ENCODE assay signal across 11 cellular contexts in the genomic region with DNA sequence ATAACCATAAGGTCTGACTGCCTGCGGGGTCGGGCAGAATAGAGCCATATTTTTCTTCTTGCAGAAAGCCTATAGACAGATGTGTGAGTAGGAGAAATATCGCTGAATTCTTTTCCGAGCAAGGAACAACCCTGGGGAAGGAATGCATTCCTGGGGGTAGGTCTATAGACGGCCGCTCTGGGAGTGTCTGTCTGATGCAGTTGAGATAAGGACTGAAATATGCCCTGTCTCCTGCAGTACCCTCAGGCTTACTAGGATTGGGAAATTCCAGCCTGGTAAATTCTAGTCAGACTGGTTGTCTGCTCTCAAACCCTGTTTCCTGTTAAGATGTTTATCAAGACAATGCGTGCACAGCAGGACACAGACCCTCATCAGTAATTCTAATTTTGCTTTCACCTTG. TPM values are rescaled to one million over a fixed set of nuclear protein-coding genes. Genes with fewer than 3 reads are reported as not detected.
A peak's percentile ranks its signal among the peaks of the same experiment; 100 is the strongest.
DNase-seq lines count a peak whose midpoint lies in the region; ATAC-seq, FAIRE-seq and TF ChIP-seq lines count a peak whose summit lies in the region.
"Not testable (repeated sequence)": the region's sequence is repeated elsewhere in the genome, so short reads cannot be mapped to it uniquely, and the experiment has no call there.
"Had no signal": no experiment of that assay in that cellular context is flagged by ENCODE, and none has a peak within 500 bp of the region (broad histone marks: within the 10 kb centered on the region; RNA-seq: fewer than 3 reads in every experiment).

No MANE protein-coding gene starts in this region.

- not testable (repeated sequence) for TF ChIP-seq RAD21 in A549 (conservative IDR thresholded peaks at IDR 0.05 in 1 of 2, IDR thresholded peaks at IDR 0.05 in 1 of 2); K562 (CRISPR knock-in tag; conservative IDR thresholded peaks at IDR 0.05 in 1 of 2, IDR thresholded peaks at IDR 0.05 in 1 of 2)

- POLR2A ChIA-PET in A549 (lab: Yijun Ruan, JAX); K562 (lab: Yijun Ruan, JAX): not testable (repeated sequence)

- H2AK5ac ChIP-seq in trophoblast cell (ENCODE audit: low read length) = not testable (repeated sequence)

- not testable (repeated sequence) for H3K4me1 Mint-ChIP-seq in GM23338; type B pancreatic cell (ENCODE audit: unreplicated experiment)

- H3F3A ChIP-seq in GM23338 (replicated peaks; ENCODE audit: low read depth) = not testable (repeated sequence)

- not testable (repeated sequence) for FAIRE-seq in A549 (lab: Jason Lieb, UNC); K562 (lab: Jason Lieb, UNC)

- in situ Hi-C loops in K562 (cut with MboI) = not testable (repeated sequence)

- peaks cover 53% of the 10 kb centered on the region for H3K36me3 ChIP-seq in GM23338 (ENCODE audit: insufficient read depth)
- H3K36me3 ChIP-seq in SK-N-MC (ENCODE audit: insufficient read depth, low read length); K562 (ENCODE audit: control insufficient read depth, insufficient read depth, low read length); trophoblast cell (ENCODE audit: control insufficient read depth in 1 of 2, insufficient read depth in 2 of 2, low read length in 2 of 2): not testable (repeated sequence)

- H2BK120ac ChIP-seq in trophoblast cell (ENCODE audit: insufficient read depth, low read length, poor library complexity) = not testable (repeated sequence)

- DNase-seq in A549 (ENCODE audit: low read depth in 1 of 2, low spot score in 1 of 2) (peak in 1 of 2 experiments; percentile 26), GM23338 (ENCODE audit: low spot score) (peak; percentile 57), SK-N-MC (ENCODE audit: low read depth, low spot score) (peak; percentile 65), dorsolateral prefrontal cortex (peak in 1 of 10 donors; percentile 7), islet precursor cell (peak; percentile 82), trophoblast cell (peak; percentile 87 to 92)
- DNase-seq in K562 (ENCODE audit: extremely low read depth in 1 of 4, low spot score in 3 of 4); type B pancreatic cell (ENCODE audit: extremely low spot score, unreplicated experiment): not testable (repeated sequence)

- H3K9me3 ChIP-seq in A549; SK-N-MC (ENCODE audit: low read depth, low read length); K562 (replicated peaks; ENCODE audit: control insufficient read depth, insufficient read depth, low read depth, low read length); trophoblast cell (ENCODE audit: insufficient read depth, low read depth, low read length): not testable (repeated sequence)

- not testable (repeated sequence) for H3K14ac ChIP-seq in trophoblast cell (ENCODE audit: low read length)

- CTCF ChIA-PET in A549 (lab: Yijun Ruan, JAX); K562 (lab: Yijun Ruan, JAX; ENCODE audit: low intra/inter-chr PET ratio): not testable (repeated sequence)

- not testable (repeated sequence) for H3K9me2 ChIP-seq in GM23338 (ENCODE audit: insufficient read depth)

- H3K27ac ChIP-seq in A549; K562 (ENCODE audit: extremely low read depth, low read depth, low read length): not testable (repeated sequence)
- peak overlapping the region; percentile 69; the same call in 1 of the 2 replicates for H3K27ac ChIP-seq in GM23338 (ENCODE audit: low read depth)
- peak overlapping the region; percentile 76; the same call in 1 of the 2 replicates for H3K27ac ChIP-seq in SK-N-MC
- peak overlapping the region in 58 of 59 donors; percentile 89 to 100 (median 98) for H3K27ac ChIP-seq in dorsolateral prefrontal cortex
- peak overlapping the region; percentile 61 for H3K27ac ChIP-seq in trophoblast cell (ENCODE audit: low read depth, low read length)

- H3K9me3 Mint-ChIP-seq in GM23338 (peaks cover 53% of the 10 kb centered on the region), type B pancreatic cell (peaks cover 20% of the 10 kb centered on the region)

- peaks cover 19% of the 10 kb centered on the region for H3K79me2 ChIP-seq in GM23338 (replicated peaks; ENCODE audit: insufficient read depth)
- not testable (repeated sequence) for H3K79me2 ChIP-seq in K562 (ENCODE audit: control insufficient read depth, insufficient read depth, low read length); trophoblast cell (ENCODE audit: control insufficient read depth, insufficient read depth, low read length, poor library complexity)

- TF ChIP-seq POLR2A in A549 (IDR thresholded peaks at IDR 0.05; ENCODE audit: low read length); K562 (conservative IDR thresholded peaks at IDR 0.05): not testable (repeated sequence)

- H3K4me2 ChIP-seq in A549; GM23338; K562 (ENCODE audit: insufficient read depth, low read length); trophoblast cell (ENCODE audit: low read length): not testable (repeated sequence)

- not testable (repeated sequence) for H2AFZ ChIP-seq in GM23338; K562 (ENCODE audit: low read depth, low read length); trophoblast cell (ENCODE audit: insufficient read depth, low read length, poor library complexity)

- not testable (repeated sequence) for H3K27me3 Mint-ChIP-seq in GM23338 (ENCODE audit: insufficient read depth, low read depth, poor library complexity); type B pancreatic cell

- H3K9me1 ChIP-seq in K562 (ENCODE audit: control insufficient read depth, insufficient read depth, low read length) = not testable (repeated sequence)

- H3K4me1 ChIP-seq in A549; GM23338 (ENCODE audit: insufficient read depth); K562 (replicated peaks in 1 of 2; ENCODE audit: control insufficient read depth in 2 of 2, insufficient read depth in 2 of 2, low read length in 2 of 2); trophoblast cell (ENCODE audit: control insufficient read depth in 1 of 2, insufficient read depth in 2 of 2, low read length in 2 of 2): not testable (repeated sequence)

- H3K4me3 ChIP-seq in A549; GM23338; K562; trophoblast cell (ENCODE audit: low read depth, low read length): not testable (repeated sequence)
- H3K4me3 ChIP-seq in SK-N-MC (peak overlapping the region; percentile 45), dorsolateral prefrontal cortex (peak overlapping the region in 1 of 59 donors; percentile 19)

- not testable (repeated sequence) for H3K4me3 Mint-ChIP-seq in GM23338, type B pancreatic cell

- H2BK5ac ChIP-seq in trophoblast cell (ENCODE audit: low read depth, low read length, poor library complexity) = not testable (repeated sequence)

- WGBS in A549 (ENCODE audit: missing lambda C conversion rate) = 68% methylated on average over 7 of the region's 7 CpGs
- 34% methylated on average over 7 of the region's 7 CpGs for WGBS in K562 (ENCODE audit: insufficient coverage, low coverage, missing lambda C conversion rate)
- WGBS in trophoblast cell (ENCODE audit: extremely low coverage, insufficient coverage, insufficient read length) = no CpG with 5 or more reads among the region's 7 CpGs

- not testable (repeated sequence) for H4K20me1 ChIP-seq in GM23338 (replicated peaks; ENCODE audit: insufficient read depth); K562 (replicated peaks; ENCODE audit: control insufficient read depth, insufficient read depth, low read length)

- H4K91ac ChIP-seq in trophoblast cell (ENCODE audit: low read depth, low read length) = not testable (repeated sequence)

- not testable (repeated sequence) for ATAC-seq in A549, GM23338, K562

- not testable (repeated sequence) for H3K23ac ChIP-seq in trophoblast cell (ENCODE audit: low read length)

- H3K36me3 Mint-ChIP-seq in GM23338 (ENCODE audit: low read depth) (peaks cover 84% of the 10 kb centered on the region), type B pancreatic cell (peaks cover 34% of the 10 kb centered on the region)

- not testable (repeated sequence) for H3K18ac ChIP-seq in trophoblast cell (ENCODE audit: low read length)

- BruUV-seq in K562 (replicated peaks; lab: Mats Ljungman, UMichigan) = not testable (repeated sequence)

- H4K8ac ChIP-seq in trophoblast cell (ENCODE audit: low read depth, low read length) = not testable (repeated sequence)

- not testable (repeated sequence) for TF ChIP-seq EP300 in A549 (IDR thresholded peaks at IDR 0.05); K562 (IDR thresholded peaks at IDR 0.05; ENCODE audit: low read length)

- H3K9ac ChIP-seq in SK-N-MC (ENCODE audit: insufficient read length); K562 (ENCODE audit: insufficient read depth in 1 of 2, low read depth in 2 of 2, low read length in 2 of 2); trophoblast cell (ENCODE audit: low read length): not testable (repeated sequence)

- H2BK12ac ChIP-seq in trophoblast cell (ENCODE audit: low read length) = not testable (repeated sequence)

- H3K27me3 ChIP-seq in GM23338 (ENCODE audit: insufficient read depth); K562 (ENCODE audit: control insufficient read depth in 2 of 2, insufficient read depth in 2 of 2, low read length in 2 of 2); dorsolateral prefrontal cortex; trophoblast cell (ENCODE audit: insufficient read depth, low read length): not testable (repeated sequence)

- H3K4ac ChIP-seq in trophoblast cell (ENCODE audit: low read depth, low read length) = not testable (repeated sequence)

- H4K12ac ChIP-seq in trophoblast cell (ENCODE audit: low read depth, low read length) = not testable (repeated sequence)

- H3K79me1 ChIP-seq in trophoblast cell (ENCODE audit: low read length) = not testable (repeated sequence)

- intact Hi-C loops in K562 (cut with micrococcal nuclease); dorsolateral prefrontal cortex (cut with DNase I): not testable (repeated sequence)

- not testable (repeated sequence) for TF ChIP-seq CTCF in A549 (IDR thresholded peaks at IDR 0.05); GM23338 (conservative IDR thresholded peaks at IDR 0.05; ENCODE audit: low read depth in 2 of 2); K562 (IDR thresholded peaks at IDR 0.05 in 2 of 3, conservative IDR thresholded peaks at IDR 0.05 in 1 of 3; ENCODE audit: insufficient read depth in 2 of 3, low read depth in 1 of 3, low read length in 3 of 3); dorsolateral prefrontal cortex (IDR thresholded peaks at IDR 0.05 in 54 of 56, conservative IDR thresholded peaks at IDR 0.05 in 2 of 56; ENCODE audit: low read depth in 1 of 56, partially characterized antibody in 56 of 56); type B pancreatic cell (conservative IDR thresholded peaks at IDR 0.05)

- H3K27ac Mint-ChIP-seq in GM23338 = not testable (repeated sequence)
- H3K27ac Mint-ChIP-seq in type B pancreatic cell = peak overlapping the region; percentile 64

RNA-seq across cellular contexts. Expression of a gene that starts 18.0 kb away (rescaled TPM):
- polyA plus RNA-seq in A549 (2011; rRNA removed) (0.56 and 0.57 TPM in 2 replicates), A549 (2017; fragmentation: RNase III; extraction: RNeasy Plus Mini Kit Qiagen cat#74134 plus additional on column Dnase treatment) (0.14 to 0.42 TPM (median 0.26 TPM) in 3 replicates), GM23338 (2016; fragmentation: Nextera tagmentation; extraction: Ambion mirVana) (0.42 and 0.78 TPM in 2 replicates), K562 (2011; rRNA removed) (not detected in 2 replicates), K562 (2014; fragmentation: Illumina TruSeq; extraction: Trizol) (not detected in 2 replicates), K562 (2014; fragmentation: Nextera tagmentation; extraction: Ambion mirVana) (not detected), K562 (2014; rRNA removed) (not detected in 2 replicates)
- polyA plus RNA-seq in A549 (2012; cell fraction: cytosol; rRNA removed) = 0.71 and 1.3 TPM in 2 replicates
- polyA plus RNA-seq in A549 (2012; cell fraction: nucleus; rRNA removed) = 1.6 and 1.8 TPM in 2 replicates
- polyA minus RNA-seq in A549 (2011; rRNA and poly(A)+ RNA removed) = 0.39 TPM in 1 of 2 replicates, not detected in the other
- 0.66 TPM in 1 of 2 replicates, not detected in the other for total RNA-seq in GM23338 (2014; rRNA removed; shearing (Covaris generic))
- total RNA-seq in K562 (2011; cell fraction: chromatin; rRNA removed; ENCODE audit: low replicate concordance) = not detected in 2 replicates
- total RNA-seq in K562 (2011; cell fraction: nucleolus; rRNA removed) = not detected in 2 replicates
- not detected in 2 replicates for total RNA-seq in K562 (2011; cell fraction: nucleoplasm; rRNA removed)
- total RNA-seq in K562 (2014; rRNA removed) (not detected in 2 replicates), K562 (2014; rRNA removed; fragmentation: Illumina TruSeq; extraction: Trizol) (not detected in 2 replicates), K562 (2015; rRNA removed; fragmentation: Illumina TruSeq; extraction: Trizol) (not detected in 2 replicates), K562 (2021) (not detected in 2 replicates), dorsolateral prefrontal cortex (1 to 10 TPM in 9 of 120 experiments, under 1 TPM in 13, not detected in 98; 0.64 to 1.7 (median 0.90) TPM), type B pancreatic cell (ENCODE audit: low replicate concordance) (6.0 and 7.8 TPM in 2 replicates)
- not detected in 2 replicates for polyA plus RNA-seq in K562 (2011; cell fraction: cytosol; rRNA removed)
- polyA plus RNA-seq in K562 (2011; cell fraction: nucleus; rRNA removed) = not detected in 2 replicates
- not detected in 2 replicates for polyA plus RNA-seq in K562 (2012)
- polyA minus RNA-seq in K562 (2011; rRNA and poly(A)+ RNA removed) = not detected in 2 replicates
- polyA minus RNA-seq in K562 (2011; cell fraction: cytosol; rRNA and poly(A)+ RNA removed) = not detected in 2 replicates
- polyA minus RNA-seq in K562 (2011; cell fraction: nucleus; rRNA and poly(A)+ RNA removed) = not detected in 2 replicates
- polyA plus RNA-seq in trophoblast cell (2013) = 0.18 and 0.22 TPM in 2 replicates
- total RNA-seq: CD4-positive, CD25-positive, alpha-beta regulatory T cell; NCI-H460 had no signal
- polyA plus RNA-seq: AG04450 had no signal

RNA-seq across cellular contexts. Expression of a gene that starts 33.0 kb away (rescaled TPM):
- polyA plus RNA-seq in A549 (2011; rRNA removed) (65.2 and 71.1 TPM in 2 replicates), A549 (2017; fragmentation: RNase III; extraction: RNeasy Plus Mini Kit Qiagen cat#74134 plus additional on column Dnase treatment) (39.5 to 40.7 TPM (median 40.1 TPM) in 3 replicates), GM23338 (2016; fragmentation: Nextera tagmentation; extraction: Ambion mirVana) (239 and 262 TPM in 2 replicates), K562 (2011; rRNA removed) (1.3 and 2.0 TPM in 2 replicates), K562 (2014; fragmentation: Illumina TruSeq; extraction: Trizol) (0.80 and 1.6 TPM in 2 replicates), K562 (2014; fragmentation: Nextera tagmentation; extraction: Ambion mirVana) (1 to 10 TPM; 1.3 to 1.9 TPM), K562 (2014; rRNA removed) (0.96 and 1.4 TPM in 2 replicates)
- polyA plus RNA-seq in A549 (2012; cell fraction: cytosol; rRNA removed) = 95.5 and 108 TPM in 2 replicates
- polyA plus RNA-seq in A549 (2012; cell fraction: nucleus; rRNA removed) = 50.2 and 51.9 TPM in 2 replicates
- polyA minus RNA-seq in A549 (2011; rRNA and poly(A)+ RNA removed) = 89.2 and 142 TPM in 2 replicates
- total RNA-seq in GM23338 (2014; rRNA removed; shearing (Covaris generic)) = 61.1 and 63.2 TPM in 2 replicates
- 0.60 and 1.1 TPM in 2 replicates for total RNA-seq in K562 (2011; cell fraction: chromatin; rRNA removed; ENCODE audit: low replicate concordance)
- 0.33 and 1.1 TPM in 2 replicates for total RNA-seq in K562 (2011; cell fraction: nucleolus; rRNA removed)
- total RNA-seq in K562 (2011; cell fraction: nucleoplasm; rRNA removed) = 0.88 and 0.92 TPM in 2 replicates
- total RNA-seq in K562 (2014; rRNA removed) (1.2 and 1.7 TPM in 2 replicates), K562 (2014; rRNA removed; fragmentation: Illumina TruSeq; extraction: Trizol) (0.77 and 1.2 TPM in 2 replicates), K562 (2015; rRNA removed; fragmentation: Illumina TruSeq; extraction: Trizol) (0.60 and 1.4 TPM in 2 replicates), K562 (2021) (2.7 TPM in 2 replicates), dorsolateral prefrontal cortex (100 to 1,000 TPM in 100 of 120 experiments, 10 to 100 TPM in 20; 68.4 to 465 (median 140) TPM), type B pancreatic cell (ENCODE audit: low replicate concordance) (55.6 and 65.4 TPM in 2 replicates)
- polyA plus RNA-seq in K562 (2011; cell fraction: cytosol; rRNA removed) = 1.6 and 3.9 TPM in 2 replicates
- polyA plus RNA-seq in K562 (2011; cell fraction: nucleus; rRNA removed) = 0.73 and 0.92 TPM in 2 replicates
- 3.4 and 5.8 TPM in 2 replicates for polyA plus RNA-seq in K562 (2012)
- polyA minus RNA-seq in K562 (2011; rRNA and poly(A)+ RNA removed) = 2.3 and 4.8 TPM in 2 replicates
- 2.1 and 2.2 TPM in 2 replicates for polyA minus RNA-seq in K562 (2011; cell fraction: cytosol; rRNA and poly(A)+ RNA removed)
- 0.54 and 0.67 TPM in 2 replicates for polyA minus RNA-seq in K562 (2011; cell fraction: nucleus; rRNA and poly(A)+ RNA removed)
- 64.9 and 69.8 TPM in 2 replicates for polyA plus RNA-seq in trophoblast cell (2013)

RNA-seq across cellular contexts. Expression of a gene that starts 44.6 kb away (rescaled TPM):
- polyA plus RNA-seq in A549 (2011; rRNA removed) (1.6 and 2.4 TPM in 2 replicates), A549 (2017; fragmentation: RNase III; extraction: RNeasy Plus Mini Kit Qiagen cat#74134 plus additional on column Dnase treatment) (0.74 to 1.8 TPM (median 1.4 TPM) in 3 replicates), GM23338 (2016; fragmentation: Nextera tagmentation; extraction: Ambion mirVana) (4.6 and 5.0 TPM in 2 replicates), K562 (2011; rRNA removed) (0.43 and 0.54 TPM in 2 replicates), K562 (2014; fragmentation: Illumina TruSeq; extraction: Trizol) (1.1 and 1.3 TPM in 2 replicates), K562 (2014; fragmentation: Nextera tagmentation; extraction: Ambion mirVana) (1 to 10 TPM; 1.2 to 2.1 TPM), K562 (2014; rRNA removed) (0.57 and 1.7 TPM in 2 replicates)
- polyA plus RNA-seq in A549 (2012; cell fraction: cytosol; rRNA removed) = 0.91 and 1.4 TPM in 2 replicates
- polyA plus RNA-seq in A549 (2012; cell fraction: nucleus; rRNA removed) = 0.48 and 0.80 TPM in 2 replicates
- polyA minus RNA-seq in A549 (2011; rRNA and poly(A)+ RNA removed) = 1.0 and 1.3 TPM in 2 replicates
- total RNA-seq in GM23338 (2014; rRNA removed; shearing (Covaris generic)) = 0.69 and 3.3 TPM in 2 replicates
- not detected in 2 replicates for total RNA-seq in K562 (2011; cell fraction: chromatin; rRNA removed; ENCODE audit: low replicate concordance)
- total RNA-seq in K562 (2011; cell fraction: nucleolus; rRNA removed) = 0.67 TPM in 1 of 2 replicates, not detected in the other
- 0.51 TPM in 1 of 2 replicates, not detected in the other for total RNA-seq in K562 (2011; cell fraction: nucleoplasm; rRNA removed)
- total RNA-seq in K562 (2014; rRNA removed) (0.37 TPM in 1 of 2 replicates, not detected in the other), K562 (2014; rRNA removed; fragmentation: Illumina TruSeq; extraction: Trizol) (0.99 and 1.0 TPM in 2 replicates), K562 (2015; rRNA removed; fragmentation: Illumina TruSeq; extraction: Trizol) (2.0 and 3.0 TPM in 2 replicates), K562 (2021) (0.80 and 1.2 TPM in 2 replicates), dorsolateral prefrontal cortex (100 to 1,000 TPM in 2 of 120 experiments, 10 to 100 TPM in 118; 11.2 to 117 (median 25.4) TPM), type B pancreatic cell (ENCODE audit: low replicate concordance) (131 and 152 TPM in 2 replicates)
- 0.19 and 0.60 TPM in 2 replicates for polyA plus RNA-seq in K562 (2011; cell fraction: cytosol; rRNA removed)
- polyA plus RNA-seq in K562 (2011; cell fraction: nucleus; rRNA removed) = 0.20 and 0.47 TPM in 2 replicates
- polyA plus RNA-seq in K562 (2012) = 2.3 and 7.2 TPM in 2 replicates
- 0.84 TPM in 1 of 2 replicates, not detected in the other for polyA minus RNA-seq in K562 (2011; rRNA and poly(A)+ RNA removed)
- 1.2 TPM in 1 of 2 replicates, not detected in the other for polyA minus RNA-seq in K562 (2011; cell fraction: cytosol; rRNA and poly(A)+ RNA removed)
- polyA minus RNA-seq in K562 (2011; cell fraction: nucleus; rRNA and poly(A)+ RNA removed) = not detected in 2 replicates
- 0.79 and 0.99 TPM in 2 replicates for polyA plus RNA-seq in trophoblast cell (2013)
- total RNA-seq: NCI-H460 had no signal

Comparison
In these comparisons a context has a peak if more than half of its experiments do, and no peak if none do; other contexts are left out.
1. RNA of a gene that starts 33.0 kb away (total RNA-seq): 68.4 to 465 TPM in dorsolateral prefrontal cortex, 55.6 to 65.4 TPM in type B pancreatic cell and 61.1 to 63.2 TPM in GM23338; 0.33 to 2.7 TPM in K562; every median in the first group is over 10 times any median in the second.